Comparison of ENCODE assay signal across 8 cellular contexts in genomic region chr3:25648107-25648535, GRCh38. TPM values are rescaled to one million over a fixed set of nuclear protein-coding genes. Genes with fewer than 3 reads are reported as not detected.
A peak's percentile ranks its signal among the peaks of the same experiment; 100 is the strongest.
DNase-seq lines count a peak whose midpoint lies in the region; ATAC-seq, FAIRE-seq and TF ChIP-seq lines count a peak whose summit lies in the region.

No MANE protein-coding gene starts in this region.

- H3K27ac ChIP-seq in hepatocyte (peak overlapping the region; percentile 15), small intestine (ENCODE audit: low read depth in 1 of 2, low read length in 1 of 2) (no peak overlapping the region)

- peaks cover 18% of the 10 kb centered on the region for H3K4me1 Mint-ChIP-seq in T-helper 17 cell

- H3K36me3 Mint-ChIP-seq in T-helper 17 cell (ENCODE audit: low read depth): peaks cover 6% of the 10 kb centered on the region

- FAIRE-seq in small intestine (lab: Jason Lieb, UNC): no peak

- ATAC-seq in HG02885 (IDR thresholded peaks at IDR 0.05; ENCODE audit: poor library complexity, unreplicated experiment) (peak; percentile 96), T-helper 17 cell (peak; percentile 99)

- H3K4me3 ChIP-seq in hepatocyte (no peak overlapping the region), small intestine (ENCODE audit: low read depth in 1 of 2, low read length in 2 of 2) (no peak overlapping the region)

- H3K4me2 ChIP-seq in hepatocyte: no peak overlapping the region

- peak; percentile 91 for TF ChIP-seq CTCF in hepatocyte (IDR thresholded peaks at IDR 0.05; ENCODE audit: poor library complexity)

- no peaks in the 10 kb centered on the region for H3K36me3 ChIP-seq in hepatocyte (replicated peaks; ENCODE audit: insufficient read depth, low read depth)
- H3K36me3 ChIP-seq in small intestine (ENCODE audit: control insufficient read depth in 2 of 2, insufficient read depth in 2 of 2, low read length in 2 of 2): no peaks in the 10 kb centered on the region

- no peaks in the 10 kb centered on the region for H3K9me2 ChIP-seq in hepatocyte (replicated peaks; ENCODE audit: insufficient read depth)

- no peak overlapping the region for H3K4me3 Mint-ChIP-seq in T-helper 17 cell

- H3K4me1 ChIP-seq in hepatocyte (ENCODE audit: insufficient read depth): no peaks in the 10 kb centered on the region
- H3K4me1 ChIP-seq in small intestine (ENCODE audit: control insufficient read depth in 2 of 2, insufficient read depth in 1 of 2, low read depth in 1 of 2, low read length in 1 of 2): no peaks in the 10 kb centered on the region

- H3K27me3 ChIP-seq in hepatocyte: no peaks in the 10 kb centered on the region
- no peaks in the 10 kb centered on the region for H3K27me3 ChIP-seq in small intestine (ENCODE audit: control insufficient read depth in 2 of 2, insufficient read depth in 2 of 2, low read length in 2 of 2)

- 26% methylated on average over 3 of the region's 3 CpGs for WGBS in hepatocyte (ENCODE audit: low lambda C conversion rate, missing lambda C conversion rate)
- WGBS in small intestine, 3 donors: 39 to 41% (median 41%) methylated on average over 3 of the region's 3 CpGs

- peak overlapping the region; percentile 10 for H3K27ac Mint-ChIP-seq in T-helper 17 cell

- H3K9me3 ChIP-seq in T-helper 17 cell (ENCODE audit: control insufficient read depth, low read length, poor library complexity, severe bottlenecking) (peaks cover 10% of the 10 kb centered on the region), hepatocyte (ENCODE audit: low read depth) (peaks cover 6% of the 10 kb centered on the region), small intestine (ENCODE audit: control insufficient read depth, low read depth) (no peaks in the 10 kb centered on the region)

- H3K79me2 ChIP-seq in hepatocyte: peaks cover 99% of the 10 kb centered on the region

- H4K20me1 ChIP-seq in hepatocyte (ENCODE audit: insufficient read depth, poor library complexity, severe bottlenecking): peaks cover 49% of the 10 kb centered on the region

- H3K27me3 Mint-ChIP-seq in T-helper 17 cell: no peaks in the 10 kb centered on the region

- H2AFZ ChIP-seq in hepatocyte: no peak overlapping the region

- peak; percentile 71 for DNase-seq in DMS53 (lab: John Stamatoyannopoulos, UW)
- DNase-seq in DMS53 treated with DMSO at 0.1 percent for 48 hours (lab: John Stamatoyannopoulos, UW; ENCODE audit: unreplicated experiment): no peak
- peak; percentile 36 for DNase-seq in NCI-H1694 treated with DMSO at 0.1 percent for 48 hours (lab: John Stamatoyannopoulos, UW)
- DNase-seq in T-helper 17 cell: peak; percentile 54 to 82 (median 57)
- peak in 44 of 56 donors; percentile 3 to 89 (median 28) for DNase-seq in amygdala (lab: John Stamatoyannopoulos, UW)
- peak; percentile 90 for DNase-seq in hepatocyte (ENCODE audit: low spot score)
- DNase-seq in small intestine: peak; percentile 79

RNA-seq across cellular contexts. Expression of gene TOP2B, which starts 16.6 kb away (rescaled TPM):
- total RNA-seq in T-helper 17 cell (100 to 1,000 TPM in 1 of 2 donors, 10 to 100 TPM in 1; 91.8 to 113 TPM), hepatocyte (96.5 and 109 TPM in 2 replicates)
- polyA plus RNA-seq in hepatocyte (48.4 and 49.5 TPM in 2 replicates), small intestine (10 to 100 TPM; 38.0 to 55.0 (median 39.4) TPM)
